27 cellular contexts compared by ENCODE assay signal in the genomic region with DNA sequence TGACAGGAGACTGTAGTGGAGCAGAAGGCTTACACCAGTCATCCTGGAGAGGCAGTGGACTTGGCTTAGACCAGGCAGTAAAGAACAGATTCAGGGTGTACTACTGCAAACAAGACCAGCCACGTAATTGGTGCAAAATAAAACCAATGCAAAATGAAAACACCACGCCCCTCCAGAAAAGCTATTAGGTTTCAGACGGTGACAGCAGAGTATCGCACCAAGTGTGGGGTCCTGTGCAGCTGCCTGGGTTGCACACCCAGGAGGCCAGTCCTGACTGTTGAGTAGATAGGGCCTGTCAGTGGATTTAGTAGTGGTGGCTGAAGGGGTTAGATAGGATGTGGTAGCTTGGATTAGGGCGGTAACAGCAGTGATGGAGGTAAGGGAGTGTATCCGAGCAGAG. TPM values are rescaled to one million over a fixed set of nuclear protein-coding genes. Genes with fewer than 3 reads are reported as not detected.
"Had no signal": no experiment of that assay in that cellular context is flagged by ENCODE, and none has a peak within 500 bp of the region (broad histone marks: within the 10 kb centered on the region; RNA-seq: fewer than 3 reads in every experiment).

No MANE protein-coding gene starts in this region.

- H2AFZ ChIP-seq: hepatocyte had no signal

- H3K27ac Mint-ChIP-seq: endodermal cell, progenitor cell of endocrine pancreas, type B pancreatic cell had no signal

- FAIRE-seq: pancreas, small intestine, urothelium cell line had no signal

- H3K9me3 Mint-ChIP-seq: endodermal cell, natural killer cell, type B pancreatic cell had no signal

- H3K36me3 ChIP-seq: colonic mucosa, pancreas, suprapubic skin, thyroid gland had no signal

- H3K4me3 ChIP-seq: colonic mucosa, hepatocyte, pancreas, suprapubic skin, thyroid gland had no signal

- H3K27ac ChIP-seq: colonic mucosa, hepatocyte, pancreas, suprapubic skin, thyroid gland had no signal

- H3K27me3 ChIP-seq: colonic mucosa, hepatocyte, pancreas, suprapubic skin, thyroid gland had no signal

- H3K27me3 Mint-ChIP-seq: progenitor cell of endocrine pancreas, type B pancreatic cell had no signal

- ATAC-seq: left colon, natural killer cell, pancreas, right cardiac atrium had no signal

- H3K4me2 ChIP-seq: hepatocyte had no signal

- H3K9me3 ChIP-seq: colonic mucosa, pancreas, suprapubic skin, thyroid gland had no signal

- H3K4me3 Mint-ChIP-seq: endodermal cell, natural killer cell, type B pancreatic cell had no signal

- DNase-seq: colonic mucosa; effector CD4-positive, alpha-beta T cell; endodermal cell; foreskin melanocyte; head of caudate nucleus; left colon; natural killer cell; occipital lobe; pancreas; small intestine; stimulated activated CD4-positive, alpha-beta T cell treated with anti-CD3 and anti-CD28 coated beads, Interleukin-12 subunit alpha, Interleukin-12 subunit beta, amount 100 ng/mL, for 4 hours; stimulated activated naive CD4-positive, alpha-beta T cell treated with Interleukin-2 at 50 U/mL for 16 hours; thyroid gland had no signal

- H3K36me3 Mint-ChIP-seq: natural killer cell had no signal

RNA-seq across cellular contexts. Expression of a gene that starts 37.3 kb away (rescaled TPM):
- total RNA-seq: dermis microvascular lymphatic vessel endothelial cell, hepatocyte, kidney epithelial cell, lung microvascular endothelial cell, mesenteric fat pad, mucosa of gallbladder, myocyte, occipital lobe, pancreas, right cardiac atrium, suprapubic skin, thyroid gland had no signal
- polyA plus RNA-seq: esophagus, hepatocyte, liver, pancreas, right cardiac atrium, small intestine had no signal

RNA-seq across cellular contexts. Expression of a gene that starts 50.3 kb away (rescaled TPM):
- total RNA-seq: lung microvascular endothelial cell had no signal
